In genomic region chr9:113705306-113705937, GRCh38 we compare ENCODE assay signal across 1 cellular context.
TF ChIP-seq lines count a peak whose summit lies in the region.

No MANE protein-coding gene starts in this region.

TF ChIP-seq in HepG2, 621 proteins besides CTCF, POLR2A, EP300 and RAD21 (continued from another document):
- TF ChIP-seq LCORL (IDR thresholded peaks at IDR 0.05) (no peak), LCORL (CRISPR knock-in tag; IDR thresholded peaks at IDR 0.05) (no peak)
